28 cellular contexts compared by ENCODE assay signal in the genomic region with DNA sequence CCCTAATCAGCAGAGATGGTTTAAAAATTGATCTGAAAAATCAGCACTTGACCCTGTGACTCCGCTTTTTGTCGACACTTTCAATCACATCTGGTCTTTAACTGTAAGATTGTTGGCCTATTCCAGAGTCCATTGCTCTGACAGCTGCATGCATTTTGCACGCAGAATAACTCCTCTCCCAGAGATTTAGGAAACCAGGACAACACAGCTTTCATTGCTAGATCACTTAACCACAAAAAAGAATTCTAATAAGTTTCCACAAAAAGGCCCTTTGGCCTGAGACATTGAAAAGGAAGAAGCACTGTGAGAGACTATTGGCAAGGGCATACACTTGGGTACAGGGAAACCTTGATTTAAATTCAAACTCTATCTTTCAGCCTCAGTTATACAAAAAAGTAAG.
A peak's percentile ranks its signal among the peaks of the same experiment; 100 is the strongest.
DNase-seq lines count a peak whose midpoint lies in the region; ATAC-seq and TF ChIP-seq lines count a peak whose summit lies in the region.
"Had no signal": no experiment of that assay in that cellular context is flagged by ENCODE, and none has a peak within 500 bp of the region (broad histone marks: within the 10 kb centered on the region; RNA-seq: fewer than 3 reads in every experiment).

No MANE protein-coding gene starts in this region.

- no peak overlapping the region for H3K27ac Mint-ChIP-seq in activated naive CD8-positive, alpha-beta T cell treated with anti-CD3 and anti-CD28 coated beads for 36 hours
- H3K27ac Mint-ChIP-seq: activated B cell treated with CpG ODN at 0.5 μM for 24 hours; activated CD8-positive, alpha-beta T cell treated with anti-CD3 and anti-CD28 coated beads, Interleukin-2, amount 10 ng/mL, durations not matched to agents 7 days and 5 days; activated T-cell treated with anti-CD3 and anti-CD28 coated beads, Interleukin-2, amount 50 U/mL, for 24 hours; stimulated activated naive B cell treated with anti-CD40 and anti-IgM and Interleukin-4, amounts not matched to agents 10 μg/mL and 1 μg/mL and 100 μg/mL, for 72 hours had no signal

- no peaks in the 10 kb centered on the region for H3K27me3 Mint-ChIP-seq in activated naive CD8-positive, alpha-beta T cell treated with anti-CD3 and anti-CD28 coated beads for 36 hours
- H3K27me3 Mint-ChIP-seq: activated B cell treated with CpG ODN at 0.5 μM for 24 hours; activated T-cell treated with anti-CD3 and anti-CD28 coated beads, Interleukin-2, amount 50 U/mL, for 24 hours; stimulated activated naive B cell treated with anti-CD40 and anti-IgM and Interleukin-4, amounts not matched to agents 10 μg/mL and 1 μg/mL and 100 μg/mL, for 72 hours had no signal

- peaks cover 4% of the 10 kb centered on the region for H3K9me3 Mint-ChIP-seq in activated naive CD8-positive, alpha-beta T cell treated with anti-CD3 and anti-CD28 coated beads for 36 hours

- H3K36me3 Mint-ChIP-seq in activated naive CD8-positive, alpha-beta T cell treated with anti-CD3 and anti-CD28 coated beads for 36 hours = no peaks in the 10 kb centered on the region
- H3K36me3 Mint-ChIP-seq: stimulated activated naive B cell treated with anti-CD40 and anti-IgM and Interleukin-4, amounts not matched to agents 10 μg/mL and 1 μg/mL and 100 μg/mL, for 72 hours had no signal

- DNase-seq in AG20443 (ENCODE audit: low spot score) (peak; percentile 21), SJCRH30 (peak; percentile 49 to 79), fibroblast of gingiva (ENCODE audit: low read depth) (peak; percentile 68), osteoblast (ENCODE audit: insufficient read length, low spot score, missing footprints) (no peak), DMS 273 (lab: John Stamatoyannopoulos, UW; ENCODE audit: unreplicated experiment) (no peak), NCI-H226 (no peak)
- DNase-seq in activated naive CD8-positive, alpha-beta T cell treated with anti-CD3 and anti-CD28 coated beads for 36 hours = no peak
- DNase-seq: activated B cell treated with CpG ODN at 0.5 μM for 24 hours; activated CD8-positive, alpha-beta T cell treated with anti-CD3 and anti-CD28 coated beads, Interleukin-2, amount 10 ng/mL, durations not matched to agents 7 days and 5 days; activated naive CD4-positive, alpha-beta T cell treated with Interleukin-2 at 50 U/mL for 16 hours; activated T-cell treated with anti-CD3 and anti-CD28 coated beads, Interleukin-2, amount 50 U/mL, for 24 hours; body of pancreas; DND-41; foreskin keratinocyte; hippocampal formation; NCI-H1105; NCI-H2081; NCI-H446; NK-92 treated with Interleukin-12 subunit alpha and Interleukin-12 subunit beta, amount 100 ng/mL, for 24 hours; ovary; Peyer's patch; stimulated activated CD4-positive, alpha-beta T cell treated with anti-CD3 and anti-CD28 coated beads, Interleukin-1b, Interleukin-23, amount 100 ng/mL, for 48 hours; stimulated activated naive B cell treated with anti-CD40 and anti-IgM and Interleukin-4, amounts not matched to agents 10 μg/mL and 1 μg/mL and 100 μg/mL, for 72 hours; T-helper 9 cell had no signal

- no peaks in the 10 kb centered on the region; the same call in 1 of the 2 replicates for H3K36me3 ChIP-seq in SJCRH30
- no peaks in the 10 kb centered on the region for H3K36me3 ChIP-seq in osteoblast (ENCODE audit: insufficient read depth, low read length)
- H3K36me3 ChIP-seq: HAP-1, ovary, Peyer's patch, thoracic aorta had no signal

- no peak overlapping the region for H2AFZ ChIP-seq in osteoblast (ENCODE audit: low read length)

- H3K9me3 ChIP-seq in SJCRH30 (replicated peaks) (no peaks in the 10 kb centered on the region; the same call in 1 of the 2 replicates), osteoblast (ENCODE audit: low read depth, low read length) (no peaks in the 10 kb centered on the region)
- H3K9me3 ChIP-seq: body of pancreas, HAP-1, ovary, Peyer's patch, thoracic aorta had no signal

- no peaks in the 10 kb centered on the region for H3K79me2 ChIP-seq in osteoblast (ENCODE audit: insufficient read depth, low read length)

- peak overlapping the region; percentile 7; the same call in 1 of the 2 replicates for H3K27ac ChIP-seq in SJCRH30
- H3K27ac ChIP-seq in osteoblast (ENCODE audit: low read depth, low read length) = peak overlapping the region; percentile 77
- H3K27ac ChIP-seq: body of pancreas, foreskin keratinocyte, ovary, Peyer's patch, thoracic aorta had no signal

- H3K4me2 ChIP-seq in osteoblast (ENCODE audit: insufficient read depth, low read length) = peak overlapping the region; percentile 44

- no peaks in the 10 kb centered on the region for H3K4me1 Mint-ChIP-seq in activated naive CD8-positive, alpha-beta T cell treated with anti-CD3 and anti-CD28 coated beads for 36 hours
- H3K4me1 Mint-ChIP-seq: activated B cell treated with CpG ODN at 0.5 μM for 24 hours; stimulated activated naive B cell treated with anti-CD40 and anti-IgM and Interleukin-4, amounts not matched to agents 10 μg/mL and 1 μg/mL and 100 μg/mL, for 72 hours had no signal

- H3K27me3 ChIP-seq in SJCRH30 = no peaks in the 10 kb centered on the region
- H3K27me3 ChIP-seq in osteoblast (ENCODE audit: insufficient read depth, low read length) = no peaks in the 10 kb centered on the region
- H3K27me3 ChIP-seq: body of pancreas, foreskin keratinocyte, ovary, Peyer's patch had no signal

- no peak overlapping the region for H3K4me3 Mint-ChIP-seq in activated naive CD8-positive, alpha-beta T cell treated with anti-CD3 and anti-CD28 coated beads for 36 hours
- H3K4me3 Mint-ChIP-seq: activated B cell treated with CpG ODN at 0.5 μM for 24 hours; activated CD8-positive, alpha-beta T cell treated with anti-CD3 and anti-CD28 coated beads, Interleukin-2, amount 10 ng/mL, durations not matched to agents 7 days and 5 days; activated T-cell treated with anti-CD3 and anti-CD28 coated beads, Interleukin-2, amount 50 U/mL, for 24 hours; stimulated activated naive B cell treated with anti-CD40 and anti-IgM and Interleukin-4, amounts not matched to agents 10 μg/mL and 1 μg/mL and 100 μg/mL, for 72 hours had no signal

- H4K20me1 ChIP-seq in osteoblast (ENCODE audit: insufficient read depth, low read length) = no peaks in the 10 kb centered on the region

- no peak for ATAC-seq in GM18867 (IDR thresholded peaks at IDR 0.05; ENCODE audit: unreplicated experiment)
- ATAC-seq: activated CD8-positive, alpha-beta T cell treated with anti-CD3 and anti-CD28 coated beads, Interleukin-2, amount 10 ng/mL, durations not matched to agents 7 days and 5 days; body of pancreas; foreskin keratinocyte; sciatic nerve; stimulated activated naive B cell treated with anti-CD40 and anti-IgM and Interleukin-4, amounts not matched to agents 10 μg/mL and 1 μg/mL and 100 μg/mL, for 72 hours had no signal

- H3K4me3 ChIP-seq in SJCRH30 (no peak overlapping the region), osteoblast (ENCODE audit: insufficient read depth, low read length) (no peak overlapping the region)
- H3K4me3 ChIP-seq: body of pancreas, HAP-1, ovary, Peyer's patch, thoracic aorta had no signal

- peaks cover 18% of the 10 kb centered on the region for H3K4me1 ChIP-seq in SJCRH30
- H3K4me1 ChIP-seq in osteoblast (ENCODE audit: insufficient read depth, low read length) = peaks cover 26% of the 10 kb centered on the region
- H3K4me1 ChIP-seq: body of pancreas, foreskin keratinocyte, HAP-1, Peyer's patch had no signal

- TF ChIP-seq CTCF in osteoblast (IDR thresholded peaks at IDR 0.05; ENCODE audit: extremely low read depth, low read depth, low read length) = no peak

Comparison
In these comparisons a context has a peak if more than half of its experiments do, and no peak if none do; other contexts are left out.
1. DNase-seq: peak in AG20443 (single experiment), SJCRH30 (2 of 2) and fibroblast of gingiva (single experiment); none in osteoblast (single experiment), DMS 273 (single experiment), activated naive CD8-positive, alpha-beta T cell treated with anti-CD3 and anti-CD28 coated beads for 36 hours (single experiment) and NCI-H226 (single experiment).